In the genomic region with DNA sequence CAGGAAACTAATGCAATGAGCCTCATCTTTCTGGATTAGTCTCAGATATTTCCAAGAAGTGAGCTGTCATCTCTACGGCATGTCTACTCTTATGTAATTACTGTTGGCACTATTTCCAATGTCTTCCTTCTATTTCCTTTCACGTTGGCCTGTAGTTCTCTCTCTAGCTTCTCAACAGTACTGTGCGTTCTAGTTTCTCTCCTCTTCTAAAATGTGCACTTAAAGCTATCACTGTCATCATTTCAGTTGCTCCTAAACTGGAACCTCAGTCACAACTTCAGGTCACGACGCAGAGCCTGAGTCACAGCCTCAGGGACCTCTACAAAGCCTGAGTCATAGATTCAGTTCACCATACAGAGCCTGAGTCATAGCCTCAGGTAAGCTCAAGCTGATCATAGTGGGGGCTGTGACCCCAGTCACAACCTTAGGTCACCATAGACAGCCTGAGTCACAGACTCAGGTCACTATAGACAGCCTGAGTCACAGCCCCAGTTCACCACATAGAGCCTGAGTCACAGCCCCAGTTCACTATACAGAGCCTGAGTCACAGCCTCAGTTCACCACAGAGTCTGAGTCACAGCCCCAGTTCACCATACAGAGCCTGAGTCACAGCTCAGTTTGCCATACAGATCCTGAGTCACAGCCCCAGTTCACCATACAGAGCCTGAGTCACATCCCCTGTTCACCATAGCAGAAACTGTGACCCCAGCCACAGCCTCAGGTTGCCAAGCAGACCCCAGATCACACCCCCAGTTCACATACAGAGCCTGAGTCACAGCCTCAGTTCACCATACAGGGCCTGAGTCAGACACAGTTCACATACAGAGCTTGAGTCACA, we compare ENCODE assay signal across 7 cellular contexts. TPM values are rescaled to one million over a fixed set of nuclear protein-coding genes. Genes with fewer than 3 reads are reported as not detected.
DNase-seq lines count a peak whose midpoint lies in the region; ATAC-seq, FAIRE-seq and TF ChIP-seq lines count a peak whose summit lies in the region.

No MANE protein-coding gene starts in this region.

- H3K27ac Mint-ChIP-seq in activated T-helper 17 cell treated with anti-CD3 and anti-CD28 coated beads, Interleukin-2, amount 50 U/mL, for 72 hours: peak overlapping the region; percentile 86

- peaks cover 11% of the 10 kb centered on the region for H3K9me3 Mint-ChIP-seq in activated T-helper 17 cell treated with anti-CD3 and anti-CD28 coated beads, Interleukin-2, amount 50 U/mL, for 72 hours

- no peaks in the 10 kb centered on the region for H3K27me3 Mint-ChIP-seq in activated T-helper 17 cell treated with anti-CD3 and anti-CD28 coated beads, Interleukin-2, amount 50 U/mL, for 72 hours

- no peak for TF ChIP-seq POLR2A in H54 (IDR thresholded peaks at IDR 0.05; ENCODE audit: low read depth, low read length)

- H3K4me1 Mint-ChIP-seq in activated T-helper 17 cell treated with anti-CD3 and anti-CD28 coated beads, Interleukin-2, amount 50 U/mL, for 72 hours: peaks cover 31% of the 10 kb centered on the region

- DNase-seq in KBM-7 (peak; percentile 35), left ventricle myocardium superior (no peak), occipital lobe (lab: John Stamatoyannopoulos, UW) (no peak), NCI-H2081 treated with DMSO at 0.1 percent for 48 hours (lab: John Stamatoyannopoulos, UW) (no peak), H54 (ENCODE audit: insufficient read length, low spot score) (no peak)
- peak in 2 of 3 donors; percentile 38 to 77 for DNase-seq in stimulated activated CD4-positive, alpha-beta T cell treated with anti-CD3 and anti-CD28 coated beads, TNF-alpha, amount 100 ng/mL, for 48 hours (ENCODE audit: low read depth in 3 of 3)

- FAIRE-seq in H54 (lab: Jason Lieb, UNC): no peak

- intact Hi-C loops in left ventricle myocardium superior (cut with micrococcal nuclease): no loop called here

- in situ Hi-C loops in KBM-7 (cut with MboI; ENCODE audit: low pct_unique_long_range_greater_than_20kb, low sequenced_read_pairs): loop anchor here (25.0 kb wide), 2 partner anchors 172 to 472 kb away; no protein-coding TSS in a partner anchor

- peak overlapping the region; percentile 45 for H3K4me3 Mint-ChIP-seq in activated T-helper 17 cell treated with anti-CD3 and anti-CD28 coated beads, Interleukin-2, amount 50 U/mL, for 72 hours

- peak; percentile 91 for ATAC-seq in activated T-helper 17 cell treated with anti-CD3 and anti-CD28 coated beads, Interleukin-2, amount 50 U/mL, for 72 hours (replicated peaks)
- peak; percentile 75 for ATAC-seq in left ventricle myocardium superior

- peaks cover 11% of the 10 kb centered on the region for H3K36me3 Mint-ChIP-seq in activated T-helper 17 cell treated with anti-CD3 and anti-CD28 coated beads, Interleukin-2, amount 50 U/mL, for 72 hours (ENCODE audit: low read depth)

RNA-seq across cellular contexts. Expression of gene WNT9A, which starts 13.0 kb away (rescaled TPM):
- total RNA-seq in activated T-helper 17 cell treated with anti-CD3 and anti-CD28 coated beads, Interleukin-2, amount 50 U/mL, for 72 hours: under 1 TPM; 0.09 to 0.24 TPM
- total RNA-seq in left ventricle myocardium superior: 2.5 TPM
- 1.9 TPM for total RNA-seq in occipital lobe

Comparison
In these comparisons a context has a peak if more than half of its experiments do, and no peak if none do; other contexts are left out.
1. DNase-seq: peak in KBM-7 (single experiment) and stimulated activated CD4-positive, alpha-beta T cell treated with anti-CD3 and anti-CD28 coated beads, TNF-alpha, amount 100 ng/mL, for 48 hours (2 of 3); none in left ventricle myocardium superior (single experiment), occipital lobe (single experiment), NCI-H2081 treated with DMSO at 0.1 percent for 48 hours (single experiment) and H54 (single experiment).